In the genomic region with DNA sequence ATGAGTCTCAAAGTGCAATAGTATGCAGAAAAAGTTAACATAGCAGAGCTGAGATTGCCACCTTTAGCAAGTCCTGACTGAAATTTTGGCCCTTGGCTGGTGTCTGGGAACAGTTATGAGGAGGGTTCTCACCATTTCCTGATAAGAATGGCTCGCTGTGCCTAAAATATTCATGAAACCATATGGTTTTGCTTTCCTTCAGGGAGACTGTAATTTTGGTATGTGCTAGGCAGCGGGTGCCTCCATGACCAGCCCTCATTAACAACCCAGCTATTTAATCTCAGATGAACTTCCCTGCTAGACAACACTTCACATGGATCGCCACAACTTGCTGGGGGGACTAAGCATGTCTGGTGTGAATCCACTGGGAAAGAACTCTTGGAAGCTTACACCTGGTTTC, we compare ENCODE assay signal across 24 cellular contexts.
"Had no signal": no experiment of that assay in that cellular context is flagged by ENCODE, and none has a peak within 500 bp of the region (broad histone marks: within the 10 kb centered on the region; RNA-seq: fewer than 3 reads in every experiment).

No MANE protein-coding gene starts in this region.

- H3K4me2 ChIP-seq: neural progenitor cell had no signal

- DNase-seq: natural killer cell; occipital lobe; ovary; posterior cingulate gyrus; psoas muscle; right cardiac atrium; right lobe of liver; sigmoid colon; small intestine; stimulated activated CD4-positive, alpha-beta T cell treated with anti-CD3 and anti-CD28 coated beads, Interleukin-15, amount 100 ng/mL, for 24 hours; stimulated activated CD4-positive, alpha-beta T cell treated with anti-CD3 and anti-CD28 coated beads, Interleukin-2, amount 100 ng/mL, for 24 hours; stimulated activated CD4-positive, alpha-beta T cell treated with anti-CD3 and anti-CD28 coated beads, Interleukin-2, amount 100 ng/mL, for 48 hours; stimulated activated CD4-positive, alpha-beta T cell treated with anti-CD3 and anti-CD28 coated beads, Interleukin-4, amount 100 ng/mL, for 24 hours; stimulated activated naive B cell treated with anti-CD40 and anti-IgM and Interleukin-4, amounts not matched to agents 10 μg/mL and 1 μg/mL and 100 μg/mL, for 72 hours; stimulated activated naive CD4-positive, alpha-beta T cell treated with Interleukin-2 at 50 U/mL for 16 hours; stomach; thyroid gland; upper lobe of right lung; uterus had no signal

- H3K9ac ChIP-seq: neural progenitor cell, parathyroid adenoma had no signal

- FAIRE-seq: small intestine had no signal

- H3K36me3 ChIP-seq: neural progenitor cell, ovary, right lobe of liver, sigmoid colon, stomach, thoracic aorta, thyroid gland, tibial nerve, upper lobe of right lung, uterus had no signal

- H3K27me3 ChIP-seq: neural progenitor cell, ovary, right lobe of liver, sigmoid colon, stomach, thyroid gland, tibial nerve, upper lobe of right lung, uterus had no signal

- ATAC-seq: natural killer cell; psoas muscle; right cardiac atrium; right lobe of liver; stimulated activated effector memory CD8-positive, alpha-beta T cell treated with anti-CD3 and anti-CD28 coated beads, Interleukin-12 subunit alpha, Interleukin-12 subunit beta, amount 100 ng/mL, for 72 hours; stimulated activated naive B cell treated with anti-CD40 and anti-IgM and Interleukin-4, amounts not matched to agents 10 μg/mL and 1 μg/mL and 100 μg/mL, for 72 hours; upper lobe of right lung had no signal

- H3K4me3 ChIP-seq: neural progenitor cell, ovary, psoas muscle, right lobe of liver, sigmoid colon, stomach, thoracic aorta, thyroid gland, tibial nerve, upper lobe of right lung, uterus had no signal

- H3K79me2 ChIP-seq: parathyroid adenoma had no signal

- H3K27ac ChIP-seq: neural progenitor cell, ovary, parathyroid adenoma, psoas muscle, right lobe of liver, sigmoid colon, stomach, thoracic aorta, thyroid gland, tibial nerve, upper lobe of right lung, uterus had no signal

- H3K4me1 ChIP-seq: neural progenitor cell, parathyroid adenoma, psoas muscle, right lobe of liver, sigmoid colon, stomach, thyroid gland, tibial nerve, upper lobe of right lung, uterus had no signal
